Comparison of ENCODE assay signal across 19 cellular contexts in the genomic region with DNA sequence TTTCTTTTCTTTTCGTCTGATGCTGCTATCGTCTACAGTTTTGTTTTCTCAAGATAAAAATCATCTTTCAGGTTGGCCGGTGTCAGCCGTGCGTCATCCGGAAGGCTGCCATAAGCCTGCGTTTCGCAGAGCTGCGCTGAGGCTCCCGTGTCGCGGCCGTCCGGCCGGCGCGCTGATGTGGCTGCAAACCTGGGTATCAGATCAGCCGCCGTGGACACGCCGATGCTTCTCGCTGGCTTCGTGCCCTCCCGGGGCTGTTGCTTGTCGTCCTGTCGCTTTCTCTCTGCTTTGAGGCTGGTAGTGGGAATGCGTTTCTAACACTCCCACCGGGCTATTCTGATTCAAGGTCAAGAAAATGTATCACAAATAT.
"Had no signal": no experiment of that assay in that cellular context is flagged by ENCODE, and none has a peak within 500 bp of the region (broad histone marks: within the 10 kb centered on the region; RNA-seq: fewer than 3 reads in every experiment).

No MANE protein-coding gene starts in this region.

- DNase-seq: activated B cell treated with CpG ODN at 0.5 μM for 24 hours; activated CD4-positive, alpha-beta memory T cell treated with anti-CD3 and anti-CD28 coated beads for 36 hours; activated CD4-positive, alpha-beta T cell treated with anti-CD3 and anti-CD28 coated beads for 4 hours; activated CD8-positive, alpha-beta memory T cell treated with anti-CD3 and anti-CD28 coated beads, Interleukin-2, amount 10 ng/mL, durations not matched to agents 7 days and 5 days; activated naive CD4-positive, alpha-beta T cell; activated naive CD8-positive, alpha-beta T cell treated with anti-CD3 and anti-CD28 coated beads for 36 hours; amniotic stem cell; erythroblast; foreskin melanocyte; glutamatergic neuron; hypothalamus; left ventricle myocardium inferior; naive thymus-derived CD4-positive, alpha-beta T cell; pancreas; stimulated activated naive B cell treated with anti-CD40 and anti-IgM and Interleukin-4, amounts not matched to agents 10 μg/mL and 1 μg/mL and 100 μg/mL, for 72 hours; T-helper 1 cell; T-helper 9 cell had no signal

- H3K27me3 Mint-ChIP-seq: activated B cell treated with CpG ODN at 0.5 μM for 24 hours; activated CD4-positive, alpha-beta memory T cell treated with anti-CD3 and anti-CD28 coated beads for 36 hours; activated CD8-positive, alpha-beta memory T cell treated with anti-CD3 and anti-CD28 coated beads, Interleukin-2, amount 10 ng/mL, durations not matched to agents 7 days and 5 days; activated naive CD8-positive, alpha-beta T cell treated with anti-CD3 and anti-CD28 coated beads for 36 hours; memory B cell; naive thymus-derived CD4-positive, alpha-beta T cell; stimulated activated naive B cell treated with anti-CD40 and anti-IgM and Interleukin-4, amounts not matched to agents 10 μg/mL and 1 μg/mL and 100 μg/mL, for 72 hours had no signal

- H3K4me1 Mint-ChIP-seq: activated CD8-positive, alpha-beta memory T cell treated with anti-CD3 and anti-CD28 coated beads, Interleukin-2, amount 10 ng/mL, durations not matched to agents 7 days and 5 days; activated naive CD8-positive, alpha-beta T cell treated with anti-CD3 and anti-CD28 coated beads for 36 hours; memory B cell had no signal

- H3K9me3 Mint-ChIP-seq: memory B cell had no signal

- ATAC-seq: activated CD8-positive, alpha-beta memory T cell treated with anti-CD3 and anti-CD28 coated beads, Interleukin-2, amount 10 ng/mL, durations not matched to agents 7 days and 5 days; naive thymus-derived CD4-positive, alpha-beta T cell; pancreas; stimulated activated naive B cell treated with anti-CD40 and anti-IgM and Interleukin-4, amounts not matched to agents 10 μg/mL and 1 μg/mL and 100 μg/mL, for 72 hours had no signal

- H3K27ac Mint-ChIP-seq: activated B cell treated with CpG ODN at 0.5 μM for 24 hours; activated CD4-positive, alpha-beta memory T cell treated with anti-CD3 and anti-CD28 coated beads for 36 hours; activated CD8-positive, alpha-beta memory T cell treated with anti-CD3 and anti-CD28 coated beads, Interleukin-2, amount 10 ng/mL, durations not matched to agents 7 days and 5 days; activated naive CD8-positive, alpha-beta T cell treated with anti-CD3 and anti-CD28 coated beads for 36 hours; memory B cell; naive thymus-derived CD4-positive, alpha-beta T cell; stimulated activated naive B cell treated with anti-CD40 and anti-IgM and Interleukin-4, amounts not matched to agents 10 μg/mL and 1 μg/mL and 100 μg/mL, for 72 hours had no signal

- H3K27ac ChIP-seq: dorsolateral prefrontal cortex, left ventricle myocardium inferior, pancreas had no signal

- H3K9me3 ChIP-seq: left ventricle myocardium inferior, pancreas had no signal

- H3K4me1 ChIP-seq: pancreas had no signal

- H3K27me3 ChIP-seq: dorsolateral prefrontal cortex, pancreas had no signal

- H3K4me3 ChIP-seq: dorsolateral prefrontal cortex, left ventricle myocardium inferior, pancreas had no signal

- H3K4me3 Mint-ChIP-seq: activated B cell treated with CpG ODN at 0.5 μM for 24 hours; activated CD4-positive, alpha-beta memory T cell treated with anti-CD3 and anti-CD28 coated beads for 36 hours; activated CD8-positive, alpha-beta memory T cell treated with anti-CD3 and anti-CD28 coated beads, Interleukin-2, amount 10 ng/mL, durations not matched to agents 7 days and 5 days; activated naive CD8-positive, alpha-beta T cell treated with anti-CD3 and anti-CD28 coated beads for 36 hours; memory B cell; naive thymus-derived CD4-positive, alpha-beta T cell; stimulated activated naive B cell treated with anti-CD40 and anti-IgM and Interleukin-4, amounts not matched to agents 10 μg/mL and 1 μg/mL and 100 μg/mL, for 72 hours had no signal
